Comparison of ENCODE assay signal across 25 cellular contexts in genomic region chr1:230875370-230875769, GRCh38.
"Had no signal": no experiment of that assay in that cellular context is flagged by ENCODE, and none has a peak within 500 bp of the region (broad histone marks: within the 10 kb centered on the region; RNA-seq: fewer than 3 reads in every experiment).

No MANE protein-coding gene starts in this region.

- DNase-seq: activated B cell treated with CpG ODN at 0.5 μM for 24 hours; activated CD4-positive, alpha-beta T cell treated with anti-CD3 and anti-CD28 coated beads for 1 hour; activated CD4-positive, alpha-beta T cell treated with anti-CD3 and anti-CD28 coated beads, Interleukin-2, amount 10 ng/mL, durations not matched to agents 24 days and 14 days; activated CD4-positive, alpha-beta T cell treated with anti-CD3 and anti-CD28 coated beads, Interleukin-2, amount 50 U/mL, for 48 hours; activated CD8-positive, alpha-beta memory T cell treated with anti-CD3 and anti-CD28 coated beads for 24 hours; activated gamma-delta T cell treated with Interleukin-2 at 50 U/mL for 16 hours; activated naive CD4-positive, alpha-beta T cell treated with anti-CD3 and anti-CD28 coated beads, Interleukin-2, amount 10 ng/mL, durations not matched to agents 7 days and 5 days; activated naive CD8-positive, alpha-beta T cell treated with anti-CD3 and anti-CD28 coated beads for 36 hours; activated T-cell treated with anti-CD3 and anti-CD28 coated beads, Interleukin-2, amount 50 U/mL, for 4 hours; cerebellar nuclear complex; MG63; MV-4-11; NCI-H1092 treated with DMSO at 0.1 percent for 48 hours; NCI-H1417 treated with DMSO at 0.1 percent for 48 hours; NCI-H1694; NCI-H2029; NCI-H345; NCI-H510A; NCI-H526 treated with DMSO at 0.1 percent for 48 hours; NK-92 treated with Interleukin-12 subunit alpha and Interleukin-12 subunit beta, amount 100 ng/mL, for 24 hours; OCI-M1; SIG-M5; T-helper 17 cell; T-helper 9 cell had no signal

- H3K36me3 ChIP-seq: MG63 had no signal

- H3K27me3 ChIP-seq: MG63 had no signal

- H3K9me3 Mint-ChIP-seq: activated B cell treated with CpG ODN at 0.5 μM for 24 hours; activated CD4-positive, alpha-beta T cell treated with anti-CD3 and anti-CD28 coated beads, Interleukin-2, amount 10 ng/mL, durations not matched to agents 24 days and 14 days; activated naive CD4-positive, alpha-beta T cell treated with anti-CD3 and anti-CD28 coated beads, Interleukin-2, amount 10 ng/mL, durations not matched to agents 7 days and 5 days; activated naive CD8-positive, alpha-beta T cell treated with anti-CD3 and anti-CD28 coated beads for 36 hours; activated T-cell treated with anti-CD3 and anti-CD28 coated beads, Interleukin-2, amount 50 U/mL, for 4 hours had no signal

- H3K4me1 Mint-ChIP-seq: activated B cell treated with CpG ODN at 0.5 μM for 24 hours; activated CD4-positive, alpha-beta T cell treated with anti-CD3 and anti-CD28 coated beads, Interleukin-2, amount 10 ng/mL, durations not matched to agents 24 days and 14 days; activated naive CD4-positive, alpha-beta T cell treated with anti-CD3 and anti-CD28 coated beads, Interleukin-2, amount 10 ng/mL, durations not matched to agents 7 days and 5 days; activated naive CD8-positive, alpha-beta T cell treated with anti-CD3 and anti-CD28 coated beads for 36 hours; T-helper 17 cell had no signal

- H3K4me3 Mint-ChIP-seq: activated B cell treated with CpG ODN at 0.5 μM for 24 hours; activated CD4-positive, alpha-beta T cell treated with anti-CD3 and anti-CD28 coated beads, Interleukin-2, amount 10 ng/mL, durations not matched to agents 24 days and 14 days; activated naive CD4-positive, alpha-beta T cell treated with anti-CD3 and anti-CD28 coated beads, Interleukin-2, amount 10 ng/mL, durations not matched to agents 7 days and 5 days; activated naive CD8-positive, alpha-beta T cell treated with anti-CD3 and anti-CD28 coated beads for 36 hours; activated T-cell treated with anti-CD3 and anti-CD28 coated beads, Interleukin-2, amount 50 U/mL, for 4 hours; T-helper 17 cell had no signal

- H3K27ac Mint-ChIP-seq: activated B cell treated with CpG ODN at 0.5 μM for 24 hours; activated CD4-positive, alpha-beta T cell treated with anti-CD3 and anti-CD28 coated beads, Interleukin-2, amount 10 ng/mL, durations not matched to agents 24 days and 14 days; activated naive CD4-positive, alpha-beta T cell treated with anti-CD3 and anti-CD28 coated beads, Interleukin-2, amount 10 ng/mL, durations not matched to agents 7 days and 5 days; activated naive CD8-positive, alpha-beta T cell treated with anti-CD3 and anti-CD28 coated beads for 36 hours; T-helper 17 cell had no signal

- H3K9me3 ChIP-seq: MG63 had no signal

- FAIRE-seq: RCC 7860 had no signal

- H3K36me3 Mint-ChIP-seq: activated naive CD4-positive, alpha-beta T cell treated with anti-CD3 and anti-CD28 coated beads, Interleukin-2, amount 10 ng/mL, durations not matched to agents 7 days and 5 days; activated naive CD8-positive, alpha-beta T cell treated with anti-CD3 and anti-CD28 coated beads for 36 hours had no signal

- H3K4me3 ChIP-seq: MG63 had no signal
